ENCODE assay signal across 5 cellular contexts in the genomic region with DNA sequence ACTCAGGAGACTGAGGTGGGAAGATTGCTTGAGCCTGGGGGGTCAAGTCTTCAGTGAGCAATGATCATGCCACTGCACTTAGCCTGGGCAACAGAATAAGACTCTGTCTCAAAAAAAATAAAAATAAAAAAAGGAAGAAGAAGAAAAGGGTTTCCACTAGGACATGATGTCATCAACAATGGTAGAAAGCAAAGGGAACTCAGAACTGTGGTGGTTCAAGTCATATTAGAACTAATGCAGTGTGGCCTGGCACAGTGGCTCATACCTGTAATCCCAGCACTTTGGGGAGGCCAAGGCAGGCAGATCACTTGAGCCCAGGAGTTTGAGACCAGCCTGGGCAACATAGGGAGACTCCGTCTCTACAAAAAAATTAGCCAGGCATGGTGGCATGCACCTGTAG. TPM values are rescaled to one million over a fixed set of nuclear protein-coding genes. Genes with fewer than 3 reads are reported as not detected.
"Had no signal": no experiment of that assay in that cellular context is flagged by ENCODE, and none has a peak within 500 bp of the region (broad histone marks: within the 10 kb centered on the region; RNA-seq: fewer than 3 reads in every experiment).

No MANE protein-coding gene starts in this region.

RNA-seq across cellular contexts. Expression of gene DNASE1L3, which starts 56.8 kb away (rescaled TPM):
- total RNA-seq: natural killer cell treated with Interleukin-12 subunit alpha and Interleukin-12 subunit beta and Interleukin-15 and Interleukin-18, amount 100 ng/mL, for 72 hours; neural crest cell; osteocyte; smooth muscle cell had no signal
- polyA plus RNA-seq: naive thymus-derived CD8-positive, alpha-beta T cell had no signal
